Comparison of ENCODE assay signal across 16 cellular contexts in the genomic region with DNA sequence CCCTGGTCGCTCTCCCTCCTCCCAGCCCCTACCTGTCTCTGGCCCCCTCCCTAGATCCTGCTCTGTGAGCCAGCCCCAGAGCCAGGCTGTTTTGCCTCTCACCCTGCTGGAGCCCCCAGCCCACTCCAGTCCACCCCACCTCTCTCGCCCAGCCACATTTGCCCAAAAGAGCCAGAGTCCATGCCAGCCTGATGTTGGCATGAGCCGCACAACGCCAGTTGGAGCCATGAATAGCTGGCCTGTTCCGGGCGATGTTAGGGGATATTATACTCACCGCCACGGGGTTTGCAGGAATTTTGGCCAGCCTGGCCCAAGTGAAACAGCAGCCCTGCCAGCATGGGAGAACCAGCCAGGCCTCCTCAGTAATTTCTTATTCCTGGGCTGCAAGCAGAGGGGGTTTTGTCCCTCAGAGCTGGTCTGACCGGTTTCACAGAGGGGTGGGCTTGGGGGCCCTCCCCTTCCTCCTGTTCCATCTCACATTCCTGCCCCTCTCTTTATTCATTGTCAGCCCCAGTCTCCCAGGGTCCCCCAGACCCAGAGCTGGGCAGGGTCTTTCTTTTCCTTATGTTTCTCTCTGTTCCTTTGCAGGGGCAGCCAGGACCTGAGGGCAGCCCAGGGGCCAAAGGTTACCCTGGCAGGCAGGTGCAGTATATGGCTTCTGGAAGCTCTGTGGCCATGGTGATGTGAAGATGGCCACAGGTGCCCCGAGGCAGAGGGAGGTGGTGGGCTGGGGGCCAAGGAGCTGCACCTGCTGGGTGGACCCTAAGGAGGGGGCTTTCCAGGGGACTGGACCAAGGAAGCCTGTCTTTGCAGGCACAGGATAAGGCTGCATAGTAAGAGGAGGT. TPM values are rescaled to one million over a fixed set of nuclear protein-coding genes. Genes with fewer than 3 reads are reported as not detected.
DNase-seq lines count a peak whose midpoint lies in the region; ATAC-seq, FAIRE-seq and TF ChIP-seq lines count a peak whose summit lies in the region.
"Had no signal": no experiment of that assay in that cellular context is flagged by ENCODE, and none has a peak within 500 bp of the region (broad histone marks: within the 10 kb centered on the region; RNA-seq: fewer than 3 reads in every experiment).

No MANE protein-coding gene starts in this region.

- H3K27ac ChIP-seq in substantia nigra (ENCODE audit: low read depth, low read length, poor library complexity, severe bottlenecking): no peak overlapping the region
- H3K27ac ChIP-seq: colonic mucosa, parathyroid adenoma, stomach had no signal

- no peak for ATAC-seq in HG03457 (IDR thresholded peaks at IDR 0.05; ENCODE audit: unreplicated experiment)
- no peak for ATAC-seq in HG03095 (IDR thresholded peaks at IDR 0.05; ENCODE audit: unreplicated experiment)
- ATAC-seq: activated T-helper 17 cell treated with anti-CD3 and anti-CD28 coated beads, Interleukin-2, amount 50 U/mL, for 72 hours had no signal

- peak overlapping the region; percentile 96 for H3K27ac Mint-ChIP-seq in mesothelial cell of epicardium
- H3K27ac Mint-ChIP-seq: activated B cell treated with CpG ODN at 0.5 μM for 24 hours; activated T-helper 17 cell treated with anti-CD3 and anti-CD28 coated beads, Interleukin-2, amount 50 U/mL, for 72 hours; T-helper 1 cell treated with Interleukin-12 subunit alpha and Interleukin-12 subunit beta and Interleukin-4 antibody, amounts not matched to agents 30 μg/mL and 1 μg/mL, for 36 hours had no signal

- peaks cover 20% of the 10 kb centered on the region for H3K36me3 Mint-ChIP-seq in mesothelial cell of epicardium

- H3K27me3 ChIP-seq in MG63: no peaks in the 10 kb centered on the region
- H3K27me3 ChIP-seq: colonic mucosa, stomach had no signal

- no peaks in the 10 kb centered on the region for H3K27me3 Mint-ChIP-seq in mesothelial cell of epicardium (ENCODE audit: low read depth)
- H3K27me3 Mint-ChIP-seq: activated B cell treated with CpG ODN at 0.5 μM for 24 hours; activated T-helper 17 cell treated with anti-CD3 and anti-CD28 coated beads, Interleukin-2, amount 50 U/mL, for 72 hours had no signal

- 0 out of 2 replicates have a peak, but pooled peaks cover 2% of the 10 kb centered on the region for H3K36me3 ChIP-seq in MG63
- H3K36me3 ChIP-seq: colonic mucosa had no signal

- no peak for TF ChIP-seq CTCF in mesothelial cell of epicardium (IDR thresholded peaks at IDR 0.05; ENCODE audit: unreplicated experiment)

- no peak for FAIRE-seq in frontal cortex (lab: Jason Lieb, UNC)
- FAIRE-seq: keratinocyte had no signal

- DNase-seq in MG63 (peak; percentile 15), frontal cortex (ENCODE audit: low spot score in 2 of 2) (peak; percentile 55 to 60), mesothelial cell of epicardium (ENCODE audit: low spot score in 2 of 2, unreplicated experiment in 2 of 2) (peak in 1 of 2 experiments; percentile 64), substantia nigra (lab: John Stamatoyannopoulos, UW) (peak in 43 of 49 donors; percentile 10 to 83 (median 53)), NCI-H2171 (lab: John Stamatoyannopoulos, UW) (no peak)
- DNase-seq: activated B cell treated with CpG ODN at 0.5 μM for 24 hours; activated CD8-positive, alpha-beta memory T cell treated with anti-CD3 and anti-CD28 coated beads for 24 hours; colonic mucosa; NCI-H1436 treated with DMSO at 0.1 percent for 48 hours; stomach had no signal

- no peaks in the 10 kb centered on the region for H3K9me3 Mint-ChIP-seq in mesothelial cell of epicardium
- H3K9me3 Mint-ChIP-seq: activated B cell treated with CpG ODN at 0.5 μM for 24 hours; activated T-helper 17 cell treated with anti-CD3 and anti-CD28 coated beads, Interleukin-2, amount 50 U/mL, for 72 hours; T-helper 1 cell treated with Interleukin-12 subunit alpha and Interleukin-12 subunit beta and Interleukin-4 antibody, amounts not matched to agents 30 μg/mL and 1 μg/mL, for 36 hours had no signal

- peaks cover 63% of the 10 kb centered on the region for H3K4me1 Mint-ChIP-seq in mesothelial cell of epicardium
- H3K4me1 Mint-ChIP-seq: activated B cell treated with CpG ODN at 0.5 μM for 24 hours; activated T-helper 17 cell treated with anti-CD3 and anti-CD28 coated beads, Interleukin-2, amount 50 U/mL, for 72 hours had no signal

- H3K4me3 Mint-ChIP-seq in mesothelial cell of epicardium: peak overlapping the region; percentile 48
- H3K4me3 Mint-ChIP-seq: activated B cell treated with CpG ODN at 0.5 μM for 24 hours; activated T-helper 17 cell treated with anti-CD3 and anti-CD28 coated beads, Interleukin-2, amount 50 U/mL, for 72 hours; T-helper 1 cell treated with Interleukin-12 subunit alpha and Interleukin-12 subunit beta and Interleukin-4 antibody, amounts not matched to agents 30 μg/mL and 1 μg/mL, for 36 hours had no signal

- no peaks in the 10 kb centered on the region for H3K9me3 ChIP-seq in MG63
- H3K9me3 ChIP-seq: colonic mucosa, stomach had no signal

- no peak overlapping the region for H3K4me3 ChIP-seq in MG63
- H3K4me3 ChIP-seq: colonic mucosa, stomach had no signal

RNA-seq across cellular contexts. Expression of a gene that starts 50.1 kb away (rescaled TPM):
- total RNA-seq in MG63 (2014; rRNA removed; shearing (Covaris generic); ENCODE audit: low replicate concordance): 1.1 and 1.3 TPM in 2 replicates
- total RNA-seq in frontal cortex: 0.41 TPM
- 126 to 138 TPM (median 129 TPM) in 3 replicates for total RNA-seq in mesothelial cell of epicardium

Comparison
In these comparisons a context has a peak if more than half of its experiments do, and no peak if none do; other contexts are left out.
1. RNA of a gene that starts 50.1 kb away (total RNA-seq): 126 to 138 TPM in mesothelial cell of epicardium; 1.1 to 1.3 TPM in MG63 and 0.41 TPM in frontal cortex (single experiment); every median in the first group is over 10 times any median in the second.